ENCODE assay signal across 11 cellular contexts in genomic region chr21:30463713-30464112, GRCh38. TPM values are rescaled to one million over a fixed set of nuclear protein-coding genes. Genes with fewer than 3 reads are reported as not detected.
DNase-seq lines count a peak whose midpoint lies in the region; ATAC-seq and TF ChIP-seq lines count a peak whose summit lies in the region.
"Had no signal": no experiment of that assay in that cellular context is flagged by ENCODE, and none has a peak within 500 bp of the region (broad histone marks: within the 10 kb centered on the region; RNA-seq: fewer than 3 reads in every experiment).

No MANE protein-coding gene starts in this region.

- in situ Hi-C loops in KBM-7 (cut with MboI; ENCODE audit: low pct_unique_long_range_greater_than_20kb, low sequenced_read_pairs), result no loop called here

- ATAC-seq in SK-N-SH treated with all-trans-retinoic acid at 6 μM for 48 hours, result peak; percentile 22; the same call in 1 of the 3 replicates
- no peak for ATAC-seq in GM18907 (IDR thresholded peaks at IDR 0.05; ENCODE audit: unreplicated experiment)
- ATAC-seq in omental fat pad (ENCODE audit: low FRiP score), result no peak

- DNase-seq in COR-L47 (lab: John Stamatoyannopoulos, UW), result peak; percentile 13
- peak; percentile 6 for DNase-seq in KBM-7
- peak; percentile 38 for DNase-seq in iPS-NIHi7 (ENCODE audit: extremely low spot score)
- no peak for DNase-seq in LoVo (ENCODE audit: low spot score)
- no peak for DNase-seq in stimulated activated CD4-positive, alpha-beta T cell treated with anti-CD3 and anti-CD28 coated beads, Interleukin-15, amount 100 ng/mL, for 24 hours
- no peak for DNase-seq in omental fat pad (ENCODE audit: low spot score)
- DNase-seq: DMS153, hypothalamus, Peyer's patch had no signal

- TF ChIP-seq CTCF in omental fat pad (IDR thresholded peaks at IDR 0.05), result no peak

TF ChIP-seq in SK-N-SH treated with all-trans-retinoic acid at 6 μM for 48 hours, 23 proteins besides CTCF, POLR2A, EP300 and RAD21:
- no peak for TF ChIP-seq BACH2 (CRISPR knock-in tag; IDR thresholded peaks at IDR 0.05; ENCODE audit: borderline replicate concordance)
TF ChIP-seq in SK-N-SH treated with all-trans-retinoic acid at 6 μM for 48 hours: peak in this region for 0.

RNA-seq across cellular contexts. Expression of gene KRTAP19-1, which starts 16.5 kb away (rescaled TPM):
- not detected for total RNA-seq in omental fat pad
- total RNA-seq: Peyer's patch had no signal

RNA-seq across cellular contexts. Expression of gene KRTAP19-2, which starts 23.5 kb away (rescaled TPM):
- not detected for total RNA-seq in omental fat pad
- total RNA-seq: Peyer's patch had no signal

RNA-seq across cellular contexts. Expression of gene KRTAP15-1, which starts 23.6 kb away (rescaled TPM):
- total RNA-seq in omental fat pad, result not detected
- total RNA-seq: Peyer's patch had no signal

RNA-seq across cellular contexts. Expression of gene KRTAP19-3, which starts 28.1 kb away (rescaled TPM):
- not detected for total RNA-seq in omental fat pad
- total RNA-seq: Peyer's patch had no signal

RNA-seq across cellular contexts. Expression of gene KRTAP19-4, which starts 33.3 kb away (rescaled TPM):
- not detected for total RNA-seq in omental fat pad
- total RNA-seq: Peyer's patch had no signal

Comparison
In these comparisons a context has a peak if more than half of its experiments do, and no peak if none do; other contexts are left out.
1. DNase-seq: peak in COR-L47 (single experiment), KBM-7 (single experiment) and iPS-NIHi7 (single experiment); none in LoVo (single experiment), stimulated activated CD4-positive, alpha-beta T cell treated with anti-CD3 and anti-CD28 coated beads, Interleukin-15, amount 100 ng/mL, for 24 hours (single experiment) and omental fat pad (single experiment).